Comparison of ENCODE assay signal across 11 cellular contexts in the genomic region with DNA sequence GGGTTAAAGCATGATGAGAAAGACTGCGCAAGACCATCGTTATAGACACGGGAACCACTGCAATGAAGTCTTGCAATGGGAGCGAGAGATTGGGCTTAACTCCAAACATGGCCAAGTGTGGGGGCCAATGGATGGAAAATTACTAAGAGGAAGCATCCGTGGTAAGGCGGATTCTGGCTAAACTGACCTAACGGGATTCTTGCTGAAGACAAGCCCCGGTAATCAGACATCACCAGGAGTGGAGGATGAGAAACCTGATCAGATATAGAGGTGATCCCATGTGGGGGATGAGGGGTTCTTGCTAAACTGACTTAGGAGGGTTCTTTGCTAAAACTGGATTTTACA. TPM values are rescaled to one million over a fixed set of nuclear protein-coding genes. Genes with fewer than 3 reads are reported as not detected.
"Had no signal": no experiment of that assay in that cellular context is flagged by ENCODE, and none has a peak within 500 bp of the region (broad histone marks: within the 10 kb centered on the region; RNA-seq: fewer than 3 reads in every experiment).

No MANE protein-coding gene starts in this region.

- H3K36me3 ChIP-seq: breast epithelium, heart left ventricle, suprapubic skin, tibial nerve had no signal

- H3K4me1 ChIP-seq: parathyroid adenoma had no signal

- DNase-seq: cortex of kidney, T1000 had no signal

- H3K79me2 ChIP-seq: parathyroid adenoma had no signal

- H3K9me3 ChIP-seq: breast epithelium, heart left ventricle, suprapubic skin, tibial nerve had no signal

- H3K9ac ChIP-seq: parathyroid adenoma had no signal

- H3K27ac ChIP-seq: breast epithelium, epithelial cell of prostate, heart left ventricle, parathyroid adenoma, suprapubic skin, tibial nerve, VCaP had no signal

- H2AFZ ChIP-seq: parathyroid adenoma had no signal

- H3K27me3 ChIP-seq: breast epithelium, suprapubic skin, tibial nerve had no signal

- H3K4me3 ChIP-seq: breast epithelium, heart left ventricle, suprapubic skin, tibial nerve had no signal

- FAIRE-seq: small intestine had no signal

RNA-seq across cellular contexts. Expression of a gene that starts 5.8 kb away (rescaled TPM):
- total RNA-seq: activated CD4-positive, alpha-beta T cell treated with anti-CD3 and anti-CD28 coated beads, Interleukin-2, amount 10 ng/mL, durations not matched to agents 24 days and 14 days had no signal
